Comparison of ENCODE assay signal across 19 cellular contexts in the genomic region with DNA sequence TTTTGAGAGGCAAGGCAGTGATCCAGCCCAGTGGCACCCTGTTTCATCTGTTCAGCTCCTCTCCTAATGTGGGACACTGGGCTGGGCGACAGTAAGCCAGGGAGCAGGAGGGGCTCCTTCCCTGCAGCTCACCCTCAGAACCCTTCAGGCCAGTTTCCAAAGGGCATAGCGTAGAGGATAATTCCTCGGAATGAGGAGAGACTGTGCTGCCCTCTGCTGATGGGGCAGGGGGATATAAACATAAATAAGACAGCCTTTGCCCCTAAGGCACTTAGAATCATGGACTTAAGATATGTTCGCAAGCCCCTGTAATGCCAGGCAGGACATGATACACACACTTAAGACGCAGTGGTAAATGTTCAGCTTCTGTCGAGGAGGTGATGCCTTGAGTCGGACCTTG. TPM values are rescaled to one million over a fixed set of nuclear protein-coding genes. Genes with fewer than 3 reads are reported as not detected.
DNase-seq lines count a peak whose midpoint lies in the region; ATAC-seq and TF ChIP-seq lines count a peak whose summit lies in the region.
"Had no signal": no experiment of that assay in that cellular context is flagged by ENCODE, and none has a peak within 500 bp of the region (broad histone marks: within the 10 kb centered on the region; RNA-seq: fewer than 3 reads in every experiment).

No MANE protein-coding gene starts in this region.

- H3K9ac ChIP-seq in PC-3 (ENCODE audit: low read length) (no peak overlapping the region), mesendoderm (ENCODE audit: low read length) (no peak overlapping the region)
- H3K9ac ChIP-seq: KMS-11 had no signal

- CTCF ChIA-PET in PC-3 (lab: Charles Lee): no interaction called here

- H4K20me1 ChIP-seq in PC-3 (ENCODE audit: low read length): no peaks in the 10 kb centered on the region

- no peak overlapping the region for H2BK5ac ChIP-seq in mesendoderm (ENCODE audit: low read length)

- no peaks in the 10 kb centered on the region for H3K9me3 ChIP-seq in PC-3 (ENCODE audit: low read length)
- H3K9me3 ChIP-seq: SJCRH30 had no signal

- H4K5ac ChIP-seq in mesendoderm (ENCODE audit: low read length): no peak overlapping the region

- H3K23ac ChIP-seq in mesendoderm (ENCODE audit: low read length): no peak overlapping the region

- no peaks in the 10 kb centered on the region for H3K27me3 ChIP-seq in PC-3 (ENCODE audit: low read length)
- H3K27me3 ChIP-seq in mesendoderm (ENCODE audit: insufficient read depth, low read length, poor library complexity): no peaks in the 10 kb centered on the region
- H3K27me3 ChIP-seq: SJCRH30 had no signal

- H2AFZ ChIP-seq in PC-3 (ENCODE audit: low read length): no peak overlapping the region

- no peaks in the 10 kb centered on the region for H3F3A ChIP-seq in PC-3 (ENCODE audit: low read length, unreplicated experiment)

- H3K4me2 ChIP-seq in PC-3 (ENCODE audit: low read length) (no peak overlapping the region), mesendoderm (ENCODE audit: low read length) (no peak overlapping the region)
- H3K4me2 ChIP-seq: KMS-11 had no signal

- H3K4me3 ChIP-seq in PC-3 (ENCODE audit: low read length) (no peak overlapping the region), mesendoderm (ENCODE audit: low read length) (no peak overlapping the region)
- H3K4me3 ChIP-seq: SJCRH30 had no signal

- WGBS in mesendoderm (ENCODE audit: extremely low coverage, insufficient coverage, low lambda C conversion rate): no CpG with 5 or more reads among the region's 7 CpGs

- no TSS peak for BruUV-seq in PC-3 (replicated peaks; lab: Mats Ljungman, UMichigan)

- H3K79me2 ChIP-seq in PC-3 (ENCODE audit: low read length): no peaks in the 10 kb centered on the region
- no peaks in the 10 kb centered on the region for H3K79me2 ChIP-seq in mesendoderm (ENCODE audit: control insufficient read depth, insufficient read depth, low read length)

- H4K8ac ChIP-seq in mesendoderm (ENCODE audit: low read depth, low read length): no peak overlapping the region

- H3K79me1 ChIP-seq in mesendoderm (ENCODE audit: low read length): no peaks in the 10 kb centered on the region

- no peaks in the 10 kb centered on the region for H3K9me2 ChIP-seq in PC-3 (replicated peaks; ENCODE audit: low read length)

- no peak overlapping the region for H3K18ac ChIP-seq in mesendoderm (ENCODE audit: low read length)

- in situ Hi-C loops in G401 (cut with HindIII; ENCODE audit: low sequenced_read_pairs): no loop called here

- POLR2A ChIA-PET in PC-3 (lab: Charles Lee; ENCODE audit: unreplicated experiment): no interaction called here

- no peak overlapping the region for H2BK120ac ChIP-seq in mesendoderm (ENCODE audit: low read depth, low read length)

- H3K27ac ChIP-seq in PC-3 (ENCODE audit: low read length): no peak overlapping the region
- no peak overlapping the region for H3K27ac ChIP-seq in mesendoderm (ENCODE audit: low read depth, low read length)
- H3K27ac ChIP-seq: 22Rv1, C4-2B, KMS-11, SJCRH30 had no signal

- no peaks in the 10 kb centered on the region; the same call in 1 of the 2 replicates for H3K36me3 ChIP-seq in PC-3 (ENCODE audit: low read depth, low read length)
- H3K36me3 ChIP-seq in mesendoderm (ENCODE audit: control insufficient read depth, insufficient read depth, low read length): peaks cover 4% of the 10 kb centered on the region
- H3K36me3 ChIP-seq: SJCRH30 had no signal

- intact Hi-C loops in PC-3 (cut with micrococcal nuclease): no loop called here

- ATAC-seq in PC-3 (no peak), HG02642 (IDR thresholded peaks at IDR 0.05; ENCODE audit: poor library complexity, unreplicated experiment) (no peak)
- ATAC-seq: Panc1 had no signal

- H3K4me1 ChIP-seq in PC-3 (ENCODE audit: insufficient read depth, low read length) (no peaks in the 10 kb centered on the region), mesendoderm (ENCODE audit: control insufficient read depth, low read depth, low read length) (no peaks in the 10 kb centered on the region)
- H3K4me1 ChIP-seq: SJCRH30 had no signal

- no peak overlapping the region for H2BK15ac ChIP-seq in mesendoderm (replicated peaks; ENCODE audit: low read depth)

- DNase-seq in DMS 273 (lab: John Stamatoyannopoulos, UW; ENCODE audit: unreplicated experiment): peak; percentile 27
- no peak for DNase-seq in DMS 273 treated with DMSO at 0.1 percent for 48 hours (lab: John Stamatoyannopoulos, UW)
- DNase-seq in PC-3: peak; percentile 25
- DNase-seq in dermis blood vessel endothelial cell: peak; percentile 1
- peak; percentile 33 for DNase-seq in mesendoderm
- no peak for DNase-seq in NCI-H526 treated with DMSO at 0.1 percent for 48 hours (lab: John Stamatoyannopoulos, UW)
- DNase-seq in G401 (ENCODE audit: low spot score): no peak
- DNase-seq: AML-193, GDM1, MV-4-11, NCI-H1694 treated with DMSO at 0.1 percent for 48 hours, NCI-H2227 treated with DMSO at 0.1 percent for 48 hours, NCI-H510A treated with DMSO at 0.1 percent for 48 hours, SJCRH30 had no signal

- no peak overlapping the region for H3K56ac ChIP-seq in mesendoderm (ENCODE audit: low read length)

- no peak overlapping the region for H3K4ac ChIP-seq in mesendoderm (ENCODE audit: low read depth, low read length)

- peak; percentile 48 for TF ChIP-seq CTCF in PC-3 (conservative IDR thresholded peaks at IDR 0.05; ENCODE audit: low read depth, low read length)

- H2AK5ac ChIP-seq in mesendoderm (ENCODE audit: low read length): no peak overlapping the region

RNA-seq across cellular contexts. Expression of a gene that starts 27.9 kb away (rescaled TPM):
- total RNA-seq in PC-3 (2014; rRNA removed): 68.9 and 77.0 TPM in 2 replicates
- total RNA-seq in dermis blood vessel endothelial cell: 5.3 and 15.5 TPM in 2 replicates
- 4.5 TPM for polyA plus RNA-seq in mesendoderm (2013, experiment 1 of 2)
- polyA plus RNA-seq in mesendoderm (2013, experiment 2 of 2): 4.4 TPM
- 0.43 TPM in 1 of 2 replicates, not detected in the other for total RNA-seq in G401 (2014; rRNA removed; shearing (Covaris generic))

RNA-seq across cellular contexts. Expression of a gene that starts 39.1 kb away (rescaled TPM):
- total RNA-seq in PC-3 (2014; rRNA removed): 32.3 and 33.7 TPM in 2 replicates
- total RNA-seq in dermis blood vessel endothelial cell: 16.0 and 28.4 TPM in 2 replicates
- polyA plus RNA-seq in mesendoderm (2013, experiment 1 of 2): 43.8 TPM
- polyA plus RNA-seq in mesendoderm (2013, experiment 2 of 2): 43.9 TPM
- total RNA-seq in G401 (2014; rRNA removed; shearing (Covaris generic)): 30.1 and 31.2 TPM in 2 replicates

RNA-seq across cellular contexts. Expression of a gene that starts 39.4 kb away (rescaled TPM):
- 40.9 and 42.9 TPM in 2 replicates for total RNA-seq in PC-3 (2014; rRNA removed)
- 23.3 and 25.2 TPM in 2 replicates for total RNA-seq in dermis blood vessel endothelial cell
- 46.6 TPM for polyA plus RNA-seq in mesendoderm (2013, experiment 1 of 2)
- polyA plus RNA-seq in mesendoderm (2013, experiment 2 of 2): 46.8 TPM
- 54.3 and 74.9 TPM in 2 replicates for total RNA-seq in G401 (2014; rRNA removed; shearing (Covaris generic))

Comparison
In these comparisons a context has a peak if more than half of its experiments do, and no peak if none do; other contexts are left out.
1. DNase-seq: peak in DMS 273 (single experiment), PC-3 (single experiment), dermis blood vessel endothelial cell (single experiment) and mesendoderm (single experiment); none in DMS 273 treated with DMSO at 0.1 percent for 48 hours (single experiment), NCI-H526 treated with DMSO at 0.1 percent for 48 hours (single experiment) and G401 (single experiment).